In genomic region chr2:143355814-143356213, GRCh38 we compare ENCODE assay signal across 19 cellular contexts.
DNase-seq lines count a peak whose midpoint lies in the region; FAIRE-seq and TF ChIP-seq lines count a peak whose summit lies in the region.
"Had no signal": no experiment of that assay in that cellular context is flagged by ENCODE, and none has a peak within 500 bp of the region (broad histone marks: within the 10 kb centered on the region; RNA-seq: fewer than 3 reads in every experiment).

No MANE protein-coding gene starts in this region.

- FAIRE-seq in TTC549 (lab: Jason Lieb, UNC) = peak; percentile 87
- FAIRE-seq: H54 had no signal

- H3K27ac ChIP-seq in A673 (ENCODE audit: low read depth, low read length, poor library complexity, severe bottlenecking) = no peak overlapping the region
- H3K27ac ChIP-seq: RWPE1 had no signal

- no TSS peak for BruUV-seq in A673 (replicated peaks; lab: Mats Ljungman, UMichigan)

- DNase-seq in A673 (ENCODE audit: low spot score) (peak; percentile 2), NCI-H1105 treated with DMSO at 0.1 percent for 48 hours (lab: John Stamatoyannopoulos, UW) (peak; percentile 34), NCI-H2227 (lab: John Stamatoyannopoulos, UW; ENCODE audit: unreplicated experiment) (peak; percentile 58), NCI-H345 (lab: John Stamatoyannopoulos, UW) (no peak), iPS-NIHi11 (ENCODE audit: low spot score) (no peak), superior temporal gyrus (ENCODE audit: extremely low spot score) (no peak), activated T-cell treated with anti-CD3 and anti-CD28 coated beads for 4 hours (no peak)
- DNase-seq: C1 segment of cervical spinal cord; CD8-positive, alpha-beta memory T cell; DMS79; KG1; NCI-H1048; NCI-H187; NCI-H510A treated with DMSO at 0.1 percent for 48 hours; PC-3; SIG-M5 had no signal

- POLR2A ChIA-PET in A673 (lab: Charles Lee; ENCODE audit: low non-redundant PET) = interaction anchor here (0.6 kb wide), 1 partner anchor 1445 kb away, joined by 3 read pairs; no protein-coding TSS in a partner anchor

- no peaks in the 10 kb centered on the region for H3K36me3 ChIP-seq in A673 (ENCODE audit: insufficient read depth, low read length, poor library complexity, severe bottlenecking)

- H3K4me3 ChIP-seq in A673 (ENCODE audit: low read depth, low read length, poor library complexity, severe bottlenecking) = no peak overlapping the region

- H3K4me1 ChIP-seq in A673 (ENCODE audit: insufficient read depth, low read length, poor library complexity, severe bottlenecking) = peaks cover 3% of the 10 kb centered on the region

- no peaks in the 10 kb centered on the region for H3K27me3 ChIP-seq in A673 (replicated peaks; ENCODE audit: insufficient read depth, low read depth, low read length, poor library complexity)

- CTCF ChIA-PET in A673 (lab: Charles Lee) = no interaction called here

- no peaks in the 10 kb centered on the region for H3K9me3 ChIP-seq in A673 (ENCODE audit: low read depth, low read length, poor library complexity, severe bottlenecking)

- intact Hi-C loops in A673 (cut with micrococcal nuclease; ENCODE audit: unreplicated experiment) = no loop called here

- TF ChIP-seq CTCF in A673 (conservative IDR thresholded peaks at IDR 0.05; ENCODE audit: low read depth, low read length) = no peak

Comparison
In these comparisons a context has a peak if more than half of its experiments do, and no peak if none do; other contexts are left out.
1. DNase-seq: peak in A673 (single experiment), NCI-H1105 treated with DMSO at 0.1 percent for 48 hours (single experiment) and NCI-H2227 (single experiment); none in NCI-H345 (single experiment), iPS-NIHi11 (single experiment), superior temporal gyrus (single experiment) and activated T-cell treated with anti-CD3 and anti-CD28 coated beads for 4 hours (single experiment).